In genomic region chr2:189092936-189093335, GRCh38 we compare ENCODE assay signal across 12 cellular contexts.
DNase-seq lines count a peak whose midpoint lies in the region; ATAC-seq and TF ChIP-seq lines count a peak whose summit lies in the region.
"Had no signal": no experiment of that assay in that cellular context is flagged by ENCODE, and none has a peak within 500 bp of the region (broad histone marks: within the 10 kb centered on the region; RNA-seq: fewer than 3 reads in every experiment).

No MANE protein-coding gene starts in this region.

- peak overlapping the region; percentile 38 for H4K8ac ChIP-seq in trophoblast cell (ENCODE audit: low read depth, low read length)

- H3K4me1 ChIP-seq in ACC112 (ENCODE audit: control insufficient read depth, insufficient read depth, low read length, unreplicated experiment) (peaks cover 76% of the 10 kb centered on the region), ascending aorta (peaks cover 0 to 14% of the 10 kb centered on the region in 2 donors), heart left ventricle (peaks cover 0 to 28% (median 5%) of the 10 kb centered on the region in 12 donors), trophoblast cell (ENCODE audit: control insufficient read depth in 1 of 2, insufficient read depth in 2 of 2, low read length in 2 of 2) (no peaks in the 10 kb centered on the region)

- no peak overlapping the region for H3K18ac ChIP-seq in trophoblast cell (ENCODE audit: low read length)

- no peak overlapping the region for H4K91ac ChIP-seq in trophoblast cell (ENCODE audit: low read depth, low read length)

- H2BK12ac ChIP-seq in trophoblast cell (ENCODE audit: low read length) = no peak overlapping the region

- H3K27me3 ChIP-seq in ACC112 (ENCODE audit: insufficient read depth, low read length) = no peaks in the 10 kb centered on the region
- H3K27me3 ChIP-seq in ascending aorta = no peaks in the 10 kb centered on the region
- H3K27me3 ChIP-seq in heart left ventricle = no peaks in the 10 kb centered on the region
- no peaks in the 10 kb centered on the region for H3K27me3 ChIP-seq in trophoblast cell (ENCODE audit: insufficient read depth, low read length)

- H3K79me2 ChIP-seq in ACC112 (ENCODE audit: control insufficient read depth, insufficient read depth, low read length, unreplicated experiment) (peaks cover 26% of the 10 kb centered on the region), trophoblast cell (ENCODE audit: control insufficient read depth, insufficient read depth, low read length, poor library complexity) (no peaks in the 10 kb centered on the region)

- H4K12ac ChIP-seq in trophoblast cell (ENCODE audit: low read depth, low read length) = no peak overlapping the region

- H2AK5ac ChIP-seq in trophoblast cell (ENCODE audit: low read length) = no peak overlapping the region

- H3K14ac ChIP-seq in trophoblast cell (ENCODE audit: low read length) = no peak overlapping the region

- TF ChIP-seq POLR2A in heart left ventricle (IDR thresholded peaks at IDR 0.05) = no peak

- DNase-seq in ascending aorta (ENCODE audit: low spot score in 2 of 2) = peak; percentile 9 to 77
- DNase-seq in heart left ventricle = peak in 4 of 5 donors; percentile 32 to 54 (median 46)
- DNase-seq in trophoblast cell = no peak
- no peak for DNase-seq in NCI-H446 treated with DMSO at 0.1 percent for 48 hours (lab: John Stamatoyannopoulos, UW)
- no peak for DNase-seq in T-helper 2 cell
- DNase-seq: activated CD4-positive, alpha-beta T cell treated with anti-CD3 and anti-CD28 coated beads for 36 hours; DMS53; NCI-H187 treated with DMSO at 0.1 percent for 48 hours; substantia nigra had no signal

- no peak overlapping the region for H2BK120ac ChIP-seq in trophoblast cell (ENCODE audit: insufficient read depth, low read length, poor library complexity)

- no peak overlapping the region for H3K9ac ChIP-seq in trophoblast cell (ENCODE audit: low read length)

- peak overlapping the region; percentile 39 for H2AFZ ChIP-seq in ACC112 (ENCODE audit: low read length, unreplicated experiment)
- H2AFZ ChIP-seq in trophoblast cell (ENCODE audit: insufficient read depth, low read length, poor library complexity) = no peak overlapping the region

- no peak overlapping the region for H2BK5ac ChIP-seq in trophoblast cell (ENCODE audit: low read depth, low read length, poor library complexity)

- no peaks in the 10 kb centered on the region for H3K79me1 ChIP-seq in trophoblast cell (ENCODE audit: low read length)

- WGBS in heart left ventricle, 4 donors = 27 to 43% (median 35%) methylated on average over 2 of the region's 2 CpGs
- WGBS in trophoblast cell (ENCODE audit: extremely low coverage, insufficient coverage, insufficient read length) = no CpG with 5 or more reads among the region's 2 CpGs

- peaks cover 44% of the 10 kb centered on the region for H3K36me3 ChIP-seq in ACC112 (ENCODE audit: insufficient read depth, low read length)
- H3K36me3 ChIP-seq in ascending aorta = peaks cover 0 to 24% of the 10 kb centered on the region in 2 donors
- H3K36me3 ChIP-seq in heart left ventricle = peaks cover 0 to 41% (median 0%) of the 10 kb centered on the region in 9 donors
- peaks cover 2 to 7% of the 10 kb centered on the region in 2 experiments for H3K36me3 ChIP-seq in trophoblast cell (ENCODE audit: control insufficient read depth in 1 of 2, insufficient read depth in 2 of 2, low read length in 2 of 2)

- H3K27ac ChIP-seq in ACC112 (ENCODE audit: low read depth, low read length) (peak overlapping the region; percentile 86), ascending aorta (peak overlapping the region; percentile 64 to 68), heart left ventricle (peak overlapping the region in 6 of 12 donors; percentile 3 to 52 (median 22)), trophoblast cell (ENCODE audit: low read depth, low read length) (no peak overlapping the region)

- no peak overlapping the region; the same call in 1 of the 2 replicates for H3K4me3 ChIP-seq in ACC112 (ENCODE audit: low read depth, low read length)
- no peak overlapping the region for H3K4me3 ChIP-seq in ascending aorta
- no peak overlapping the region for H3K4me3 ChIP-seq in heart left ventricle
- no peak overlapping the region for H3K4me3 ChIP-seq in trophoblast cell (ENCODE audit: low read depth, low read length)

- TF ChIP-seq CTCF in ascending aorta (IDR thresholded peaks at IDR 0.05) (no peak), heart left ventricle (IDR thresholded peaks at IDR 0.05) (no peak)

- no peak overlapping the region for H3K23ac ChIP-seq in trophoblast cell (ENCODE audit: low read length)

- no peak overlapping the region for H3K4me2 ChIP-seq in trophoblast cell (ENCODE audit: low read length)

- ATAC-seq in heart left ventricle (peak; percentile 75 to 92 (median 85)), GM18498 (IDR thresholded peaks at IDR 0.05; ENCODE audit: unreplicated experiment) (no peak), HG03159 (IDR thresholded peaks at IDR 0.05; ENCODE audit: unreplicated experiment) (no peak)
- ATAC-seq: activated CD4-positive, alpha-beta T cell treated with anti-CD3 and anti-CD28 coated beads for 36 hours had no signal

- intact Hi-C loops in ascending aorta (cut with DNase I) (loop anchor here (1.0 to 10.0 kb wide), 2 partner anchors 308 to 319 kb away; no protein-coding TSS in a partner anchor), heart left ventricle (cut with DNase I) (loop anchor here in 9 of 10 donors (5.0 to 10.0 kb wide), 6 partner anchors 192 to 566 kb away; no protein-coding TSS in a partner anchor)

- no peaks in the 10 kb centered on the region for H3K9me3 ChIP-seq in ascending aorta
- H3K9me3 ChIP-seq in heart left ventricle = no peaks in the 10 kb centered on the region
- H3K9me3 ChIP-seq in trophoblast cell (ENCODE audit: insufficient read depth, low read depth, low read length) = no peaks in the 10 kb centered on the region

- no peak overlapping the region for H3K4ac ChIP-seq in trophoblast cell (ENCODE audit: low read depth, low read length)

Comparison
In these comparisons a context has a peak if more than half of its experiments do, and no peak if none do; other contexts are left out.
1. DNase-seq: peak in ascending aorta (2 of 2) and heart left ventricle (4 of 5); none in trophoblast cell (0 of 2), NCI-H446 treated with DMSO at 0.1 percent for 48 hours (single experiment) and T-helper 2 cell (0 of 5).
2. ATAC-seq: peak in heart left ventricle (4 of 4); none in GM18498 (single experiment) and HG03159 (single experiment).